In the genomic region with DNA sequence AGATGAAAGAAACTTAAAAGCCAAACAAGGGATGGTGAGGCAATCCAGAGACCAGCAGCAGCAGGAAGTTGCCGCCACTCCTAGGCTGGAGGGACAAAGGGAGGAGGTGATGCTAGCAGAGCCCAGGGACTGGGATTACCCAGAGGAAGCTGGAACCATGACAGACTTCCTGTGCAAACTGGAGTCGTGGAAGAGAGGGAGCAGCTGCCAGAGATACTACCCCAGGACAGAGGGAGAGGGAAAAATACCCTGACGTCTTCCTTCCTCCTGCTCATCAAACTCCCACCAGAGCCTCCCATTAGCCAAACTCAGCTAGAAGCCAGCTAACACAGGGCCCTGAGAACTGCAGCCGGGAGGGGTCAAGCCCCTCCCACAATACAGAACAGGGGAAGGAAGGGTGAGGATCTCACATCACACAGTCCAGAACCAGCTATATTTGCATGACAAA, we compare ENCODE assay signal across 10 cellular contexts.
A peak's percentile ranks its signal among the peaks of the same experiment; 100 is the strongest.
DNase-seq lines count a peak whose midpoint lies in the region; ATAC-seq and TF ChIP-seq lines count a peak whose summit lies in the region.
"Had no signal": no experiment of that assay in that cellular context is flagged by ENCODE, and none has a peak within 500 bp of the region (broad histone marks: within the 10 kb centered on the region; RNA-seq: fewer than 3 reads in every experiment).

No MANE protein-coding gene starts in this region.

- H3K4me3 ChIP-seq in BLaER1 treated with 17β-estradiol and CSF1 and Interleukin-3, amounts not matched to agents 10 nM and 100 nM = no peak overlapping the region
- no peak overlapping the region for H3K4me3 ChIP-seq in epithelial cell of esophagus (ENCODE audit: low read length)
- H3K4me3 ChIP-seq in MM.1S (ENCODE audit: low read length) = no peak overlapping the region

- no peaks in the 10 kb centered on the region for H3F3A ChIP-seq in MM.1S (ENCODE audit: insufficient read depth, low read length)

- peaks cover 0 to 26% (median 7%) of the 10 kb centered on the region in 10 experiments; a peak in 12 of 20 replicates for H3K4me1 ChIP-seq in BLaER1 treated with 17β-estradiol and CSF1 and Interleukin-3, amounts not matched to agents 10 nM and 100 nM
- no peaks in the 10 kb centered on the region for H3K4me1 ChIP-seq in MM.1S (ENCODE audit: low read length)

- no peaks in the 10 kb centered on the region for H3K27me3 Mint-ChIP-seq in mesothelial cell of epicardium (ENCODE audit: low read depth)

- peak overlapping the region; percentile 53 for H3K27ac Mint-ChIP-seq in mesothelial cell of epicardium

- H3K9me3 ChIP-seq in BLaER1 treated with 17β-estradiol and CSF1 and Interleukin-3, amounts not matched to agents 10 nM and 100 nM (replicated peaks in 1 of 11) = no peaks in the 10 kb centered on the region
- H3K9me3 ChIP-seq in MM.1S (replicated peaks; ENCODE audit: insufficient read depth, low read length) = no peaks in the 10 kb centered on the region

- no peaks in the 10 kb centered on the region for H3K9me3 Mint-ChIP-seq in mesothelial cell of epicardium

- no peak overlapping the region for H3K4me3 Mint-ChIP-seq in mesothelial cell of epicardium

- no peaks in the 10 kb centered on the region for H3K36me3 Mint-ChIP-seq in mesothelial cell of epicardium

- peak overlapping the region in 2 of 11 experiments; percentile 5 to 15; a peak in 3 of 22 replicates for H3K27ac ChIP-seq in BLaER1 treated with 17β-estradiol and CSF1 and Interleukin-3, amounts not matched to agents 10 nM and 100 nM
- H3K27ac ChIP-seq in MM.1S (ENCODE audit: low read length) = no peak overlapping the region

- H3K4me2 ChIP-seq in BLaER1 treated with 17β-estradiol and CSF1 and Interleukin-3, amounts not matched to agents 10 nM and 100 nM = peak overlapping the region in 8 of 11 experiments; percentile 5 to 85 (median 54); a peak in 13 of 22 replicates
- H3K4me2 ChIP-seq in MM.1S (ENCODE audit: low read depth, low read length) = no peak overlapping the region

- no peaks in the 10 kb centered on the region for H3K9me2 ChIP-seq in MM.1S (replicated peaks; ENCODE audit: insufficient read depth, low read length)

- ATAC-seq in HG03095 (IDR thresholded peaks at IDR 0.05; ENCODE audit: unreplicated experiment) = no peak

- H3K9ac ChIP-seq in BLaER1 treated with 17β-estradiol and CSF1 and Interleukin-3, amounts not matched to agents 10 nM and 100 nM = no peak overlapping the region
- H3K9ac ChIP-seq in MM.1S (ENCODE audit: low read length) = no peak overlapping the region

- TF ChIP-seq CTCF in epithelial cell of esophagus (IDR thresholded peaks at IDR 0.05; ENCODE audit: insufficient read depth, low read depth, low read length, missing control alignments) = no peak
- TF ChIP-seq CTCF in mesothelial cell of epicardium (IDR thresholded peaks at IDR 0.05; ENCODE audit: unreplicated experiment) = no peak
- no peak for TF ChIP-seq CTCF in MM.1S (IDR thresholded peaks at IDR 0.05; ENCODE audit: low read length)

- H3K27me3 ChIP-seq in BLaER1 treated with 17β-estradiol and CSF1 and Interleukin-3, amounts not matched to agents 10 nM and 100 nM = no peaks in the 10 kb centered on the region
- H3K27me3 ChIP-seq in MM.1S (replicated peaks; ENCODE audit: insufficient read depth, low read length) = no peaks in the 10 kb centered on the region

- no peaks in the 10 kb centered on the region for H3K36me3 ChIP-seq in BLaER1 treated with 17β-estradiol and CSF1 and Interleukin-3, amounts not matched to agents 10 nM and 100 nM
- H3K36me3 ChIP-seq in MM.1S (replicated peaks; ENCODE audit: insufficient read depth, low read length) = no peaks in the 10 kb centered on the region

- peaks cover 24% of the 10 kb centered on the region for H3K4me1 Mint-ChIP-seq in mesothelial cell of epicardium

- peak; percentile 56 for DNase-seq in LHCN-M2 (ENCODE audit: low read depth)
- peak; percentile 72 for DNase-seq in epithelial cell of esophagus (ENCODE audit: low read depth)
- DNase-seq in mesothelial cell of epicardium (ENCODE audit: low spot score in 2 of 2, unreplicated experiment in 2 of 2) = no peak
- DNase-seq in MM.1S = no peak
- DNase-seq in activated effector memory CD4-positive, alpha-beta T cell treated with Interleukin-2 at 50 U/mL for 16 hours = no peak
- DNase-seq in midbrain (lab: John Stamatoyannopoulos, UW) = no peak
- DNase-seq: activated T-cell treated with anti-CD3 and anti-CD28 coated beads, Interleukin-2, amount 50 U/mL, for 48 hours; Calu3 had no signal

- no peaks in the 10 kb centered on the region for H3K79me2 ChIP-seq in MM.1S (ENCODE audit: low read length)

- no peaks in the 10 kb centered on the region for H4K20me1 ChIP-seq in BLaER1 treated with 17β-estradiol and CSF1 and Interleukin-3, amounts not matched to agents 10 nM and 100 nM
- no peaks in the 10 kb centered on the region for H4K20me1 ChIP-seq in MM.1S (ENCODE audit: insufficient read depth, low read length)

- H2AFZ ChIP-seq in MM.1S (ENCODE audit: low read length) = no peak overlapping the region

Comparison
In these comparisons a context has a peak if more than half of its experiments do, and no peak if none do; other contexts are left out.
1. DNase-seq: peak in LHCN-M2 (single experiment) and epithelial cell of esophagus (single experiment); none in mesothelial cell of epicardium (0 of 2), MM.1S (single experiment), activated effector memory CD4-positive, alpha-beta T cell treated with Interleukin-2 at 50 U/mL for 16 hours (single experiment) and midbrain (single experiment).